15 cellular contexts compared by ENCODE assay signal in genomic region chr14:101357559-101358319, GRCh38.
"Had no signal": no experiment of that assay in that cellular context is flagged by ENCODE, and none has a peak within 500 bp of the region (broad histone marks: within the 10 kb centered on the region; RNA-seq: fewer than 3 reads in every experiment).

No MANE protein-coding gene starts in this region.

- H3K27ac ChIP-seq: epithelial cell of prostate, heart right ventricle, pancreas, thyroid gland had no signal

- H3K4me1 ChIP-seq: pancreas, thyroid gland had no signal

- H3K4me3 ChIP-seq: heart right ventricle, pancreas, thyroid gland had no signal

- H3K36me3 ChIP-seq: heart right ventricle, pancreas, thyroid gland had no signal

- H3K9me3 ChIP-seq: pancreas, thyroid gland had no signal

- H3K27ac Mint-ChIP-seq: dendritic cell treated with granulocyte-macrophage colony-stimulating factor and Interleukin-4, amounts not matched to agents 40 ng/mL and 50 ng/mL, for 4 days; effector memory CD8-positive, alpha-beta T cell; naive thymus-derived CD8-positive, alpha-beta T cell; stimulated activated memory B cell treated with anti-CD40 and anti-IgM and Interleukin-4, amounts not matched to agents 10 μg/mL and 1 μg/mL and 100 μg/mL, for 72 hours had no signal

- H3K27me3 ChIP-seq: pancreas, thyroid gland had no signal

- H3K4me3 Mint-ChIP-seq: dendritic cell treated with granulocyte-macrophage colony-stimulating factor and Interleukin-4, amounts not matched to agents 40 ng/mL and 50 ng/mL, for 4 days; effector memory CD8-positive, alpha-beta T cell; naive thymus-derived CD8-positive, alpha-beta T cell; stimulated activated memory B cell treated with anti-CD40 and anti-IgM and Interleukin-4, amounts not matched to agents 10 μg/mL and 1 μg/mL and 100 μg/mL, for 72 hours had no signal

- DNase-seq: activated CD4-positive, alpha-beta T cell treated with anti-CD3 and anti-CD28 coated beads, Interleukin-2, amount 50 U/mL, for 4 hours; activated CD4-positive, CD25-positive, alpha-beta regulatory T cell treated with anti-CD3 and anti-CD28 coated beads, Interleukin-2, amount 50 U/mL, for 72 hours; activated naive CD4-positive, alpha-beta T cell treated with Interleukin-2 at 50 U/mL for 16 hours; cerebellar nuclear complex; effector memory CD8-positive, alpha-beta T cell; heart right ventricle; naive thymus-derived CD8-positive, alpha-beta T cell; pancreas; stimulated activated CD4-positive, alpha-beta T cell treated with anti-CD3 and anti-CD28 coated beads, Interleukin-2, amount 100 ng/mL, for 48 hours; T-helper 1 cell; thyroid gland had no signal

- ATAC-seq: effector memory CD8-positive, alpha-beta T cell; heart right ventricle; naive thymus-derived CD8-positive, alpha-beta T cell; pancreas; SK-N-SH treated with all-trans-retinoic acid at 6 μM for 48 hours; stimulated activated memory B cell treated with anti-CD40 and anti-IgM and Interleukin-4, amounts not matched to agents 10 μg/mL and 1 μg/mL and 100 μg/mL, for 72 hours had no signal
